In genomic region chr4:141763373-141763772, GRCh38 we compare ENCODE assay signal across 18 cellular contexts.
DNase-seq lines count a peak whose midpoint lies in the region; ATAC-seq and TF ChIP-seq lines count a peak whose summit lies in the region.
"Had no signal": no experiment of that assay in that cellular context is flagged by ENCODE, and none has a peak within 500 bp of the region (broad histone marks: within the 10 kb centered on the region; RNA-seq: fewer than 3 reads in every experiment).

No MANE protein-coding gene starts in this region.

- no peak overlapping the region for H3K14ac ChIP-seq in IMR-90 (replicated peaks; ENCODE audit: low read depth, low read length)

- H3K27ac ChIP-seq in IMR-90 (ENCODE audit: insufficient read depth, low read length) (no peak overlapping the region), mesendoderm (ENCODE audit: low read depth, low read length) (no peak overlapping the region), tibial nerve (no peak overlapping the region), ascending aorta (no peak overlapping the region)
- H3K27ac ChIP-seq: C4-2B, Peyer's patch, SJCRH30 had no signal

- H2AFZ ChIP-seq in IMR-90 (replicated peaks; ENCODE audit: low read length, poor library complexity), result no peak overlapping the region

- no peak overlapping the region for H3K4me3 ChIP-seq in IMR-90 (ENCODE audit: insufficient read depth, low read depth, low read length)
- H3K4me3 ChIP-seq in mesendoderm (ENCODE audit: low read length), result no peak overlapping the region
- no peak overlapping the region for H3K4me3 ChIP-seq in tibial nerve
- no peak overlapping the region for H3K4me3 ChIP-seq in ascending aorta
- H3K4me3 ChIP-seq: Peyer's patch, SJCRH30 had no signal

- TF ChIP-seq CTCF in IMR-90 (conservative IDR thresholded peaks at IDR 0.05; ENCODE audit: low read depth, low read length) (no peak), tibial nerve (IDR thresholded peaks at IDR 0.05) (no peak), ascending aorta (IDR thresholded peaks at IDR 0.05) (no peak), GM13976 (IDR thresholded peaks at IDR 0.05; ENCODE audit: borderline replicate concordance, control extremely low read depth, extremely low read depth, insufficient read depth, missing control alignments) (no peak)

- no peaks in the 10 kb centered on the region for H3K4me1 ChIP-seq in IMR-90 (ENCODE audit: control insufficient read depth, insufficient read depth, low read length)
- H3K4me1 ChIP-seq in mesendoderm (ENCODE audit: control insufficient read depth, low read depth, low read length), result no peaks in the 10 kb centered on the region
- no peaks in the 10 kb centered on the region for H3K4me1 ChIP-seq in tibial nerve
- H3K4me1 ChIP-seq in ascending aorta, result no peaks in the 10 kb centered on the region
- H3K4me1 ChIP-seq: Peyer's patch, SJCRH30 had no signal

- TF ChIP-seq POLR2A in IMR-90 (IDR thresholded peaks at IDR 0.05; ENCODE audit: low read depth, low read length) (no peak), tibial nerve (IDR thresholded peaks at IDR 0.05) (no peak)

- dilution Hi-C loops in IMR-90 (cut with HindIII; ENCODE audit: low sequenced_read_pairs, unreplicated experiment), result no loop called here

- no peak overlapping the region for H3K18ac ChIP-seq in IMR-90 (ENCODE audit: low read depth, low read length)
- H3K18ac ChIP-seq in mesendoderm (ENCODE audit: low read length), result no peak overlapping the region

- H2BK120ac ChIP-seq in IMR-90 (ENCODE audit: low read depth, low read length) (no peak overlapping the region), mesendoderm (ENCODE audit: low read depth, low read length) (no peak overlapping the region)

- H2BK15ac ChIP-seq in IMR-90 (ENCODE audit: low read depth, low read length) (peak overlapping the region; percentile 40; the same call in 1 of the 3 replicates), mesendoderm (replicated peaks; ENCODE audit: low read depth) (no peak overlapping the region)

- POLR2A ChIA-PET in IMR-90 (lab: Charles Lee; ENCODE audit: unreplicated experiment), result no interaction called here

- H2AK5ac ChIP-seq in IMR-90 (ENCODE audit: low read depth, low read length) (no peak overlapping the region), mesendoderm (ENCODE audit: low read length) (no peak overlapping the region)

- H3K27me3 ChIP-seq in IMR-90 (ENCODE audit: control insufficient read depth, insufficient read depth, low read length) (no peaks in the 10 kb centered on the region), mesendoderm (ENCODE audit: insufficient read depth, low read length, poor library complexity) (no peaks in the 10 kb centered on the region), tibial nerve (no peaks in the 10 kb centered on the region), ascending aorta (no peaks in the 10 kb centered on the region)
- H3K27me3 ChIP-seq: Peyer's patch, SJCRH30 had no signal

- TF ChIP-seq EP300 in tibial nerve (IDR thresholded peaks at IDR 0.05), result no peak

- in situ Hi-C loops in IMR-90 (cut with MboI; ENCODE audit: low sequenced_read_pairs) (no loop called here), GM13976 (cut with MboI; ENCODE audit: low sequenced_read_pairs, unreplicated experiment) (no loop called here)

- no peaks in the 10 kb centered on the region for H3K79me2 ChIP-seq in mesendoderm (ENCODE audit: control insufficient read depth, insufficient read depth, low read length)

- H3K4me2 ChIP-seq in IMR-90 (ENCODE audit: low read depth, low read length) (no peak overlapping the region), mesendoderm (ENCODE audit: low read length) (no peak overlapping the region)

- H2BK20ac ChIP-seq in IMR-90 (ENCODE audit: low read depth, low read length), result no peak overlapping the region

- H3K9me3 ChIP-seq in IMR-90 (ENCODE audit: control insufficient read depth, insufficient read depth, low read length) (no peaks in the 10 kb centered on the region), tibial nerve (no peaks in the 10 kb centered on the region), ascending aorta (no peaks in the 10 kb centered on the region)
- H3K9me3 ChIP-seq: Peyer's patch, SJCRH30 had no signal

- H4K8ac ChIP-seq in IMR-90 (ENCODE audit: low read depth in 2 of 2, low read length in 2 of 2) (no peak overlapping the region), mesendoderm (ENCODE audit: low read depth, low read length) (no peak overlapping the region)

- H3K56ac ChIP-seq in IMR-90 (ENCODE audit: extremely low read depth, insufficient read depth, low read length), result no peak overlapping the region
- H3K56ac ChIP-seq in mesendoderm (ENCODE audit: low read length), result no peak overlapping the region

- H3K79me1 ChIP-seq in IMR-90 (ENCODE audit: low read depth in 1 of 2, low read length in 2 of 2) (no peaks in the 10 kb centered on the region), mesendoderm (ENCODE audit: low read length) (no peaks in the 10 kb centered on the region)

- H4K5ac ChIP-seq in IMR-90 (ENCODE audit: low read depth, low read length), result no peak overlapping the region
- H4K5ac ChIP-seq in mesendoderm (ENCODE audit: low read length), result no peak overlapping the region

- no peak overlapping the region for H2AK9ac ChIP-seq in IMR-90 (replicated peaks; ENCODE audit: low read depth, low read length, poor library complexity)

- H3K9me1 ChIP-seq in IMR-90 (ENCODE audit: insufficient read depth, low read length), result no peaks in the 10 kb centered on the region

- no peak overlapping the region for H3K4ac ChIP-seq in IMR-90 (ENCODE audit: low read depth, low read length)
- no peak overlapping the region for H3K4ac ChIP-seq in mesendoderm (ENCODE audit: low read depth, low read length)

- ATAC-seq in IMR-90 (ENCODE audit: low read depth), result no peak
- ATAC-seq: HCT116 had no signal

- no peak overlapping the region for H4K91ac ChIP-seq in IMR-90 (ENCODE audit: insufficient read depth, low read depth, low read length)

- no peaks in the 10 kb centered on the region for H4K20me1 ChIP-seq in IMR-90 (ENCODE audit: insufficient read depth, low read length)

- WGBS in IMR-90 (ENCODE audit: extremely low coverage in 2 of 2, insufficient read length in 1 of 2), 2 experiments, result no CpG with 5 or more reads among the region's 2 CpGs
- WGBS in mesendoderm (ENCODE audit: extremely low coverage, insufficient coverage, low lambda C conversion rate), result no CpG with 5 or more reads among the region's 2 CpGs
- WGBS in tibial nerve, 2 donors, result 74 to 76% methylated on average over 2 of the region's 2 CpGs

- H3K23ac ChIP-seq in IMR-90 (ENCODE audit: low read depth, low read length), result no peak overlapping the region; the same call in 1 of the 2 replicates
- H3K23ac ChIP-seq in mesendoderm (ENCODE audit: low read length), result no peak overlapping the region

- TF ChIP-seq RAD21 in IMR-90 (IDR thresholded peaks at IDR 0.05; ENCODE audit: low read length), result no peak

- intact Hi-C loops in IMR-90 (cut with micrococcal nuclease) (no loop called here), ascending aorta (cut with DNase I) (no loop called here)

- CTCF ChIA-PET in IMR-90 (lab: Yijun Ruan, JAX), result no interaction called here

- H3K9ac ChIP-seq in IMR-90 (ENCODE audit: low read depth, low read length) (no peak overlapping the region), mesendoderm (ENCODE audit: low read length) (no peak overlapping the region)

- BruUV-seq in IMR-90 (replicated peaks; lab: Mats Ljungman, UMichigan), result no TSS peak

- H2BK5ac ChIP-seq in IMR-90 (ENCODE audit: low read depth, low read length, poor library complexity, severe bottlenecking), result no peak overlapping the region
- no peak overlapping the region for H2BK5ac ChIP-seq in mesendoderm (ENCODE audit: low read length)

- DNase-seq in DMS153 (lab: John Stamatoyannopoulos, UW) (peak; percentile 75), IMR-90 (no peak), dermis blood vessel endothelial cell (peak; percentile 89), mesendoderm (peak; percentile 9), tibial nerve (ENCODE audit: low spot score in 2 of 2) (no peak), ascending aorta (ENCODE audit: low spot score in 2 of 2) (no peak), GM13976 (ENCODE audit: low spot score) (no peak)
- DNase-seq in stimulated activated CD4-positive, alpha-beta T cell treated with anti-CD3 and anti-CD28 coated beads, Interleukin-4, amount 100 ng/mL, for 1 hour, result no peak
- DNase-seq: CD8-positive, alpha-beta memory T cell; Karpas-422; MV-4-11; NCI-H1105 treated with DMSO at 0.1 percent for 48 hours; NCI-H2081 treated with DMSO at 0.1 percent for 48 hours; NCI-H446; Peyer's patch had no signal

- H3K36me3 ChIP-seq in IMR-90 (ENCODE audit: control insufficient read depth, insufficient read depth, low read length) (no peaks in the 10 kb centered on the region), mesendoderm (ENCODE audit: control insufficient read depth, insufficient read depth, low read length) (no peaks in the 10 kb centered on the region), tibial nerve (no peaks in the 10 kb centered on the region), ascending aorta (no peaks in the 10 kb centered on the region)
- H3K36me3 ChIP-seq: Peyer's patch, SJCRH30 had no signal

TF ChIP-seq in IMR-90, 13 proteins besides CTCF, POLR2A, EP300 and RAD21:
- TF ChIP-seq MAZ (IDR thresholded peaks at IDR 0.05; ENCODE audit: borderline replicate concordance, low read depth, low read length) (no peak), USF2 (IDR thresholded peaks at IDR 0.05; ENCODE audit: low read depth, low read length) (no peak), MXI1 (IDR thresholded peaks at IDR 0.05; ENCODE audit: borderline replicate concordance, low read depth, low read length) (no peak), FOS (IDR thresholded peaks at IDR 0.05; ENCODE audit: low read depth, low read length) (no peak), SMC3 (IDR thresholded peaks at IDR 0.05; ENCODE audit: low read depth, low read length) (no peak)

Comparison
In these comparisons a context has a peak if more than half of its experiments do, and no peak if none do; other contexts are left out.
1. DNase-seq: peak in DMS153 (single experiment), dermis blood vessel endothelial cell (single experiment) and mesendoderm (single experiment); none in IMR-90 (single experiment), stimulated activated CD4-positive, alpha-beta T cell treated with anti-CD3 and anti-CD28 coated beads, Interleukin-4, amount 100 ng/mL, for 1 hour (single experiment), tibial nerve (0 of 2), ascending aorta (0 of 2) and GM13976 (single experiment).